Comparison of ENCODE assay signal across 2 cellular contexts in the genomic region with DNA sequence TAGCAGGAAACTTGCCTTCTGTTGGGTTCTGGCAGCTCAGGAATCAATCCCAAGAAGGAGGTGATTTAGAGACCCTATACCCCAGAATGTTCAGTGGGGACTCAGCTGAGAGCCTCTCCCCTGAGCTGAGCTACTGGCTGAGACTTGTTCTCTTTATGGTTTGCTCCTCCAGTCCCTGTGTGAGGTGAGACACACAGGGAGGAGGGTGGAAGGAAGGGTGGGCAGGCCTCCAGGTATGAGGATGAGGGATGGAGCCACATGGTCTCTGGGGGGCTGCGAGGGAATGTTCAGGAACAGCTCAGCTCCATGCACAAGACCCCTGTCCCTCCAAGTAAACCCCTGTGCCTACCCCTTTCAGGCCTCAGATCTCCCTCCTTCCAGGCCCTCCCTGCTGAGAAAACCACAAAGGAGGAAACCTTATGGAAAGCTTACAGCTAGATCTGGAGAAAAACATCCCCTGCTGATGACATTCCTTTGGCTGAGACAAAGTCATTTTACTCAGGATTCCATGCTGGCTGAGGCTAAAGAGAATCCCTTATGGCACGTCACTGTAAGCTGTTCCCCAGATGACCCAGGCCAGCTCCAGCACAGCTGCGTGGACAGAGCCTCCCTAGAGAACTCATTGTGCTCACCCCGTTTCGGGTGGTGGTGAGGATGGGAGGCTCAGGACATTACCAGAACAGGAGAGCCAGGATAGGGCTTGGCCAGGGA.
TF ChIP-seq lines count a peak whose summit lies in the region.

No MANE protein-coding gene starts in this region.

TF ChIP-seq in H1, 55 proteins besides CTCF, POLR2A, EP300 and RAD21 (continues in another document):
- TF ChIP-seq EGR1 (IDR thresholded peaks at IDR 0.05; ENCODE audit: borderline replicate concordance, low read depth, low read length): no peak
- TF ChIP-seq ASH2L (IDR thresholded peaks at IDR 0.05; ENCODE audit: low read length): peak; percentile 36
- TF ChIP-seq JUN (IDR thresholded peaks at IDR 0.05; ENCODE audit: low read depth, low read length): no peak
- TF ChIP-seq RFX5 (IDR thresholded peaks at IDR 0.05; ENCODE audit: borderline replicate concordance, low read depth, low read length): no peak
- TF ChIP-seq YY1 (IDR thresholded peaks at IDR 0.05; ENCODE audit: low read depth, low read length): no peak
- TF ChIP-seq TCF12 (IDR thresholded peaks at IDR 0.05; ENCODE audit: low read depth, low read length): 0 out of 2 replicates have a peak, but pooled peaks have one; percentile 50
- no peak for TF ChIP-seq HDAC6 (IDR thresholded peaks at IDR 0.05; ENCODE audit: low read depth, low read length)
- TF ChIP-seq BRCA1 (IDR thresholded peaks at IDR 0.05; ENCODE audit: low read depth, low read length): no peak
- TF ChIP-seq HDAC2 (IDR thresholded peaks at IDR 0.05; ENCODE audit: borderline replicate concordance in 1 of 2, low read depth in 2 of 2, low read length in 2 of 2): no peak
- no peak for TF ChIP-seq SP2 (IDR thresholded peaks at IDR 0.05; ENCODE audit: low read length)
- TF ChIP-seq, protein P1, sequence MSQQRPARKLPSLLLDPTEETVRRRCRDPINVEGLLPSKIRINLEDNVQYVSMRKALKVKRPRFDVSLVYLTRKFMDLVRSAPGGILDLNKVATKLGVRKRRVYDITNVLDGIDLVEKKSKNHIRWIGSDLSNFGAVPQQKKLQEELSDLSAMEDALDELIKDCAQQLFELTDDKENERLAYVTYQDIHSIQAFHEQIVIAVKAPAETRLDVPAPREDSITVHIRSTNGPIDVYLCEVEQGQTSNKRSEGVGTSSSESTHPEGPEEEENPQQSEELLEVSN (IDR thresholded peaks at IDR 0.05): 0 out of 2 replicates have a peak, but pooled peaks have one; percentile 35
- TF ChIP-seq TEAD4 (IDR thresholded peaks at IDR 0.05; ENCODE audit: low read depth, low read length): peak; percentile 59
- TF ChIP-seq, protein P2, sequence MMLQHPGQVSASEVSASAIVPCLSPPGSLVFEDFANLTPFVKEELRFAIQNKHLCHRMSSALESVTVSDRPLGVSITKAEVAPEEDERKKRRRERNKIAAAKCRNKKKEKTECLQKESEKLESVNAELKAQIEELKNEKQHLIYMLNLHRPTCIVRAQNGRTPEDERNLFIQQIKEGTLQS (IDR thresholded peaks at IDR 0.05; ENCODE audit: insufficient read depth, low read depth, low read length): no peak
- no peak for TF ChIP-seq CBX5 (IDR thresholded peaks at IDR 0.05; ENCODE audit: low read depth, low read length)
- TF ChIP-seq NRF1 (IDR thresholded peaks at IDR 0.05; ENCODE audit: low read depth, low read length): no peak
- peak; percentile 56; the same call in 1 of the 2 replicates for TF ChIP-seq POLR2AphosphoS5 (IDR thresholded peaks at IDR 0.05; ENCODE audit: low read depth, low read length)
- 0 out of 4 replicates have a peak, but pooled peaks of 1 of the 2 experiments have one; percentile 56 for TF ChIP-seq SIN3A (conservative IDR thresholded peaks at IDR 0.05 in 1 of 2, IDR thresholded peaks at IDR 0.05 in 1 of 2; ENCODE audit: low read depth in 1 of 2, low read length in 2 of 2)
- no peak for TF ChIP-seq ZNF274 (IDR thresholded peaks at IDR 0.05; ENCODE audit: borderline replicate concordance, extremely low read depth, low read length)
- TF ChIP-seq JUND (IDR thresholded peaks at IDR 0.05; ENCODE audit: low read length): 0 out of 2 replicates have a peak, but pooled peaks have one; percentile 23
- TF ChIP-seq CREB1 (IDR thresholded peaks at IDR 0.05): peak; percentile 66
- peak; percentile 44 for TF ChIP-seq TAF7 (optimal IDR thresholded peaks at IDR 0.05; ENCODE audit: borderline replicate concordance, low read depth, low read length)

TF ChIP-seq in GM12891, 5 proteins besides CTCF, POLR2A, EP300 and RAD21 (continued from another document):
- TF ChIP-seq POLR2AphosphoS5 (IDR thresholded peaks at IDR 0.05; ENCODE audit: low read depth, low read length): no peak
- no peak for TF ChIP-seq TAF1 (IDR thresholded peaks at IDR 0.05; ENCODE audit: low read depth, low read length)
- no peak for TF ChIP-seq POU2F2 (IDR thresholded peaks at IDR 0.05; ENCODE audit: low read depth, low read length)
- no peak for TF ChIP-seq PAX5 (IDR thresholded peaks at IDR 0.05; ENCODE audit: insufficient read depth, low read length, severe bottlenecking)
